12 cellular contexts compared by ENCODE assay signal in the genomic region with DNA sequence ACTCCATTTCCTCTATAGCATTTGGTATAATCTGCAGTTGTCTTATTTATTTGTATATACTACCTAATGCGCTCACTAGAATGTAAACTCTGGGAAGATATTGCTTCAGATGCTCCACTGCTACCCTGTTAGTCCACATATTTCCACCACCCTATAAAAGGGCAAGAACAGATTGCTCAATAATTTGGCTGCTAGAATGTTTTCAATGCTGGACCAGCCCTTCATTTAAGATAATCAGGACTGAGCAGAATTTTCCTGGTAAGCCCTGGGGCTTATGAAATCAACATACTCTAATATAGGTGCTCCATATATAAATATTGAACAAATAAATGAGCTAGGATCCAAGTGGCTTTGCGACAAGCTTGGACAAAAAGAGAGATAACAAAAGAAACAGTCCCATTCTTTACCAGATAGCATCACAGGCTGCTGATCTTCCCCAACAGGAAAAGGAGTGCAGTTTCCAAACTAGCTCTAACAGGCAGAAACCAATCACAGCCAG. TPM values are rescaled to one million over a fixed set of nuclear protein-coding genes. Genes with fewer than 3 reads are reported as not detected.
DNase-seq lines count a peak whose midpoint lies in the region; ATAC-seq and TF ChIP-seq lines count a peak whose summit lies in the region.
"Had no signal": no experiment of that assay in that cellular context is flagged by ENCODE, and none has a peak within 500 bp of the region (broad histone marks: within the 10 kb centered on the region; RNA-seq: fewer than 3 reads in every experiment).

No MANE protein-coding gene starts in this region.

- H3K9me3 ChIP-seq in RWPE2 (ENCODE audit: severe bottlenecking) (no peaks in the 10 kb centered on the region), esophagus squamous epithelium (no peaks in the 10 kb centered on the region), mucosa of descending colon (no peaks in the 10 kb centered on the region), transverse colon (no peaks in the 10 kb centered on the region)

- 54 to 70% methylated on average over 2 of the region's 2 CpGs for WGBS in esophagus squamous epithelium, 2 donors
- WGBS in transverse colon (ENCODE audit: low coverage in 1 of 2), 2 donors = 71 to 86% methylated on average over 2 of the region's 2 CpGs

- peak; percentile 27; the same call in 2 of the 3 replicates for ATAC-seq in RWPE2 (ENCODE audit: low read depth)
- ATAC-seq in mucosa of descending colon = peak; percentile 13
- ATAC-seq: activated CD4-positive, CD25-positive, alpha-beta regulatory T cell treated with anti-CD3 and anti-CD28 coated beads, Interleukin-2, amount 50 U/mL, for 24 hours had no signal

- H3K27ac ChIP-seq in RWPE2 (ENCODE audit: poor library complexity, severe bottlenecking) (peak overlapping the region; percentile 94), esophagus squamous epithelium (peak overlapping the region in 3 of 4 donors; percentile 37 to 61 (median 48)), transverse colon (peak overlapping the region; percentile 67 to 74 (median 70))

- in situ Hi-C loops in transverse colon (cut with MboI; ENCODE audit: low pct_ligation_motif_present in 1 of 4, low pct_unique_long_range_greater_than_20kb in 1 of 4, low sequenced_read_pairs in 3 of 4) = no loop called here

- H3K36me3 ChIP-seq in RWPE2 (ENCODE audit: low read depth) (peaks cover 98% of the 10 kb centered on the region), esophagus squamous epithelium (peaks cover 0 to 8% (median 0%) of the 10 kb centered on the region in 3 donors), mucosa of descending colon (ENCODE audit: low read depth) (no peaks in the 10 kb centered on the region), transverse colon (no peaks in the 10 kb centered on the region)

- TF ChIP-seq EP300 in transverse colon (IDR thresholded peaks at IDR 0.05; ENCODE audit: low read depth) = no peak

- no peak for TF ChIP-seq CTCF in RWPE2 (IDR thresholded peaks at IDR 0.05; ENCODE audit: poor library complexity, severe bottlenecking)
- TF ChIP-seq CTCF in esophagus squamous epithelium (IDR thresholded peaks at IDR 0.05) = no peak
- TF ChIP-seq CTCF in mucosa of descending colon (IDR thresholded peaks at IDR 0.05) = no peak
- TF ChIP-seq CTCF in transverse colon (IDR thresholded peaks at IDR 0.05) = no peak

- intact Hi-C loops in esophagus squamous epithelium (cut with DNase I) (no loop called here), mucosa of descending colon (cut with DNase I, micrococcal nuclease) (no loop called here), transverse colon (cut with DNase I; ENCODE audit: low total_unique reads) (no loop called here)

- H3K4me1 ChIP-seq in RWPE2 (ENCODE audit: insufficient read depth, poor library complexity, severe bottlenecking) (peaks cover 86% of the 10 kb centered on the region), esophagus squamous epithelium (peaks cover 19 to 82% (median 41%) of the 10 kb centered on the region in 3 donors), mucosa of descending colon (ENCODE audit: low read depth) (peaks cover 27% of the 10 kb centered on the region), transverse colon (peaks cover 23 to 62% (median 35%) of the 10 kb centered on the region in 4 donors)

- TF ChIP-seq POLR2A in esophagus squamous epithelium (IDR thresholded peaks at IDR 0.05) (no peak), transverse colon (IDR thresholded peaks at IDR 0.05) (no peak)

- H3K4me3 ChIP-seq in RWPE2 (ENCODE audit: severe bottlenecking) (no peak overlapping the region), esophagus squamous epithelium (no peak overlapping the region), mucosa of descending colon (no peak overlapping the region), transverse colon (no peak overlapping the region)

- H3K27me3 ChIP-seq in RWPE2 (ENCODE audit: insufficient read depth, poor library complexity, severe bottlenecking) = no peaks in the 10 kb centered on the region
- H3K27me3 ChIP-seq in esophagus squamous epithelium = no peaks in the 10 kb centered on the region
- no peaks in the 10 kb centered on the region for H3K27me3 ChIP-seq in transverse colon

- no peak for DNase-seq in RWPE2 (ENCODE audit: low spot score)
- DNase-seq in esophagus squamous epithelium (lab: John Stamatoyannopoulos, UW) = no peak
- DNase-seq in mucosa of descending colon = no peak
- no peak for DNase-seq in transverse colon
- no peak for DNase-seq in dedifferentiated amniotic fluid mesenchymal stem cell (ENCODE audit: extremely low spot score)
- DNase-seq in 8988T = no peak
- no peak for DNase-seq in cortex of kidney (lab: John Stamatoyannopoulos, UW)
- DNase-seq: amygdala, endodermal cell, NCI-H2029 treated with DMSO at 0.1 percent for 48 hours, posterior cingulate gyrus had no signal

RNA-seq across cellular contexts. Expression of gene BCAR3, which starts 8.4 kb away (rescaled TPM):
- total RNA-seq in esophagus squamous epithelium (10 to 100 TPM in 1 of 4 donors, 1 to 10 TPM in 3; 6.9 to 17.5 (median 9.4) TPM), mucosa of descending colon (10 to 100 TPM; 37.2 to 73.7 (median 54.3) TPM), transverse colon (10 to 100 TPM; 12.3 to 71.7 (median 40.5) TPM)
